ENCODE assay signal across 17 cellular contexts in genomic region chr14:89844508-89844907, GRCh38.
DNase-seq lines count a peak whose midpoint lies in the region; ATAC-seq and TF ChIP-seq lines count a peak whose summit lies in the region.
"Had no signal": no experiment of that assay in that cellular context is flagged by ENCODE, and none has a peak within 500 bp of the region (broad histone marks: within the 10 kb centered on the region; RNA-seq: fewer than 3 reads in every experiment).

No MANE protein-coding gene starts in this region.

- H3K27ac Mint-ChIP-seq in osteocyte (ENCODE audit: unreplicated experiment): peak overlapping the region; percentile 69
- H3K27ac Mint-ChIP-seq: CD8-positive, alpha-beta memory T cell had no signal

- H4K20me1 ChIP-seq in fibroblast of lung (ENCODE audit: control insufficient read depth, extremely low read depth, insufficient read depth, low read length): no peaks in the 10 kb centered on the region
- H4K20me1 ChIP-seq: BLaER1 treated with 17β-estradiol and CSF1 and Interleukin-3, amounts not matched to agents 10 nM and 100 nM had no signal

- H3K9me3 Mint-ChIP-seq in osteocyte (ENCODE audit: unreplicated experiment): peaks cover 5% of the 10 kb centered on the region

- H3K36me3 ChIP-seq in SJSA1 (no peaks in the 10 kb centered on the region), fibroblast of lung (ENCODE audit: control insufficient read depth, insufficient read depth, low read length) (no peaks in the 10 kb centered on the region), suprapubic skin (no peaks in the 10 kb centered on the region)
- H3K36me3 ChIP-seq: BLaER1 treated with 17β-estradiol and CSF1 and Interleukin-3, amounts not matched to agents 10 nM and 100 nM had no signal

- TF ChIP-seq CTCF in fibroblast of lung (conservative IDR thresholded peaks at IDR 0.05 in 1 of 2, IDR thresholded peaks at IDR 0.05 in 1 of 2; ENCODE audit: low read depth in 1 of 2, low read length in 2 of 2) (no peak), osteocyte (IDR thresholded peaks at IDR 0.05) (no peak), suprapubic skin (IDR thresholded peaks at IDR 0.05) (no peak)

- no peak overlapping the region for H3K9ac ChIP-seq in fibroblast of lung (ENCODE audit: insufficient read depth, low read length)
- H3K9ac ChIP-seq: BLaER1 treated with 17β-estradiol and CSF1 and Interleukin-3, amounts not matched to agents 10 nM and 100 nM; SK-N-SH had no signal

- ATAC-seq in GM21786 (IDR thresholded peaks at IDR 0.05; ENCODE audit: unreplicated experiment): no peak
- ATAC-seq: K562 had no signal

- H3K9me3 ChIP-seq in SJSA1 (replicated peaks) (no peaks in the 10 kb centered on the region), fibroblast of lung (ENCODE audit: control insufficient read depth, insufficient read depth, low read depth, low read length) (no peaks in the 10 kb centered on the region), suprapubic skin (no peaks in the 10 kb centered on the region)
- H3K9me3 ChIP-seq: SK-N-SH had no signal

- no peak overlapping the region for H3K4me3 Mint-ChIP-seq in osteocyte (ENCODE audit: unreplicated experiment)
- H3K4me3 Mint-ChIP-seq: CD8-positive, alpha-beta memory T cell had no signal

- H3K27ac ChIP-seq in SJSA1 (peak overlapping the region; percentile 81), fibroblast of lung (ENCODE audit: insufficient read depth, low read length) (peak overlapping the region; percentile 79), suprapubic skin (no peak overlapping the region)
- H3K27ac ChIP-seq: BLaER1 treated with 17β-estradiol and CSF1 and Interleukin-3, amounts not matched to agents 10 nM and 100 nM had no signal

- H3K4me3 ChIP-seq in SJSA1 (no peak overlapping the region), fibroblast of lung (replicated peaks in 1 of 4; ENCODE audit: control extremely low read depth in 1 of 4, insufficient read depth in 1 of 4, low read depth in 3 of 4, low read length in 4 of 4) (no peak overlapping the region), suprapubic skin (no peak overlapping the region)
- H3K4me3 ChIP-seq: BLaER1 treated with 17β-estradiol and CSF1 and Interleukin-3, amounts not matched to agents 10 nM and 100 nM; K562 had no signal

- H3K79me2 ChIP-seq in fibroblast of lung (ENCODE audit: control insufficient read depth, insufficient read depth, low read length): no peaks in the 10 kb centered on the region

- H3K27me3 ChIP-seq in SJSA1 (replicated peaks) (no peaks in the 10 kb centered on the region), fibroblast of lung (ENCODE audit: control insufficient read depth, insufficient read depth, low read length) (no peaks in the 10 kb centered on the region), suprapubic skin (no peaks in the 10 kb centered on the region)
- H3K27me3 ChIP-seq: BLaER1 treated with 17β-estradiol and CSF1 and Interleukin-3, amounts not matched to agents 10 nM and 100 nM had no signal

- H3K36me3 Mint-ChIP-seq in osteocyte (ENCODE audit: unreplicated experiment): no peaks in the 10 kb centered on the region
- H3K36me3 Mint-ChIP-seq: CD8-positive, alpha-beta memory T cell had no signal

- H2AFZ ChIP-seq in fibroblast of lung (ENCODE audit: low read length): no peak overlapping the region

- no peaks in the 10 kb centered on the region for H3K27me3 Mint-ChIP-seq in osteocyte (ENCODE audit: unreplicated experiment)

- no peak for TF ChIP-seq EP300 in suprapubic skin (IDR thresholded peaks at IDR 0.05)

- peaks cover 15% of the 10 kb centered on the region for H3K4me1 ChIP-seq in SJSA1 (replicated peaks)
- peaks cover 8% of the 10 kb centered on the region for H3K4me1 ChIP-seq in fibroblast of lung (ENCODE audit: control insufficient read depth, extremely low read depth, insufficient read depth, low read length)
- H3K4me1 ChIP-seq in suprapubic skin: no peaks in the 10 kb centered on the region
- H3K4me1 ChIP-seq: BLaER1 treated with 17β-estradiol and CSF1 and Interleukin-3, amounts not matched to agents 10 nM and 100 nM had no signal

- 75% methylated on average over 1 of the region's 1 CpG for WGBS in suprapubic skin

- peaks cover 20% of the 10 kb centered on the region for H3K4me1 Mint-ChIP-seq in osteocyte (ENCODE audit: unreplicated experiment)
- H3K4me1 Mint-ChIP-seq: CD8-positive, alpha-beta memory T cell had no signal

- DNase-seq in EL (peak; percentile 48), SJSA1 (ENCODE audit: low read depth in 1 of 2, low spot score in 2 of 2) (no peak), fibroblast of lung (ENCODE audit: low read depth in 2 of 2) (peak in 1 of 2 donors; percentile 23), osteocyte (ENCODE audit: extremely low spot score, unreplicated experiment) (peak; percentile 53), H4 (ENCODE audit: low spot score) (no peak), suprapubic skin (ENCODE audit: low spot score in 2 of 2) (no peak)
- DNase-seq: CD8-positive, alpha-beta memory T cell; NCI-H1105 treated with DMSO at 0.1 percent for 48 hours; NCI-H187; NCI-H2227 treated with DMSO at 0.1 percent for 48 hours; NCI-H524; NCI-H82; SHP77; SK-N-SH had no signal

- no peak for TF ChIP-seq POLR2A in suprapubic skin (IDR thresholded peaks at IDR 0.05)

- no peak overlapping the region for H3K4me2 ChIP-seq in fibroblast of lung (ENCODE audit: extremely low read depth, insufficient read depth, low read length)
- H3K4me2 ChIP-seq: BLaER1 treated with 17β-estradiol and CSF1 and Interleukin-3, amounts not matched to agents 10 nM and 100 nM; SK-N-SH had no signal

Comparison
In these comparisons a context has a peak if more than half of its experiments do, and no peak if none do; other contexts are left out.
1. DNase-seq: peak in EL (single experiment) and osteocyte (single experiment); none in SJSA1 (0 of 2), H4 (single experiment) and suprapubic skin (0 of 2).